1 cellular context compared by ENCODE assay signal in the genomic region with DNA sequence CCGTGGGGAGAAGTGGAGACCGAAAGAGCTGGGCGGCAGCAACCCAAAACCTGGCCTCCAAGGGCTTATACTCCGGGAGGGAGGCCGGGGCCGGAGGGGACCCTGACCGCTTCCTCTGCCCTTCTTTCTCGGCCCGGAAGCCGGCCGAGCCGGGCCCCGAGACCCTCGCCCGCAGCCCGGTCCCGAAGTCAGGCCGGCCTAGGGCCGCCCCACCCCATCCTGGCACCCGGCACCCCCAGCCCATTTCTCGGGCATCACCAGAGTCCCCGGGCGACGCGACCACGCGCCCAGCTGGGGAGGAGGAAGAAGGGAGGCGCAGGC.
TF ChIP-seq lines count a peak whose summit lies in the region.

No MANE protein-coding gene starts in this region.

TF ChIP-seq in K562, 482 proteins besides CTCF, POLR2A, EP300 and RAD21 (continued from another document and continues in another):
- TF ChIP-seq, protein P1, sequence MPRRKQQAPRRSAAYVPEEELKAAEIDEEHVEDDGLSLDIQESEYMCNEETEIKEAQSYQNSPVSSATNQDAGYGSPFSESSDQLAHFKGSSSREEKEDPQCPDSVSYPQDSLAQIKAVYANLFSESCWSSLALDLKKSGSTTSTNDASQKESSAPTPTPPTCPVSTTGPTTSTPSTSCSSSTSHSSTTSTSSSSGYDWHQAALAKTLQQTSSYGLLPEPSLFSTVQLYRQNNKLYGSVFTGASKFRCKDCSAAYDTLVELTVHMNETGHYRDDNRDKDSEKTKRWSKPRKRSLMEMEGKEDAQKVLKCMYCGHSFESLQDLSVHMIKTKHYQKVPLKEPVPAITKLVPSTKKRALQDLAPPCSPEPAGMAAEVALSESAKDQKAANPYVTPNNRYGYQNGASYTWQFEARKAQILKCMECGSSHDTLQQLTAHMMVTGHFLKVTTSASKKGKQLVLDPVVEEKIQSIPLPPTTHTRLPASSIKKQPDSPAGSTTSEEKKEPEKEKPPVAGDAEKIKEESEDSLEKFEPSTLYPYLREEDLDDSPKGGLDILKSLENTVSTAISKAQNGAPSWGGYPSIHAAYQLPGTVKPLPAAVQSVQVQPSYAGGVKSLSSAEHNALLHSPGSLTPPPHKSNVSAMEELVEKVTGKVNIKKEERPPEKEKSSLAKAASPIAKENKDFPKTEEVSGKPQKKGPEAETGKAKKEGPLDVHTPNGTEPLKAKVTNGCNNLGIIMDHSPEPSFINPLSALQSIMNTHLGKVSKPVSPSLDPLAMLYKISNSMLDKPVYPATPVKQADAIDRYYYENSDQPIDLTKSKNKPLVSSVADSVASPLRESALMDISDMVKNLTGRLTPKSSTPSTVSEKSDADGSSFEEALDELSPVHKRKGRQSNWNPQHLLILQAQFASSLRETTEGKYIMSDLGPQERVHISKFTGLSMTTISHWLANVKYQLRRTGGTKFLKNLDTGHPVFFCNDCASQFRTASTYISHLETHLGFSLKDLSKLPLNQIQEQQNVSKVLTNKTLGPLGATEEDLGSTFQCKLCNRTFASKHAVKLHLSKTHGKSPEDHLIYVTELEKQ (CRISPR knock-in tag; IDR thresholded peaks at IDR 0.05), result no peak
- no peak for TF ChIP-seq MTA2 (IDR thresholded peaks at IDR 0.05; ENCODE audit: low read depth)
- TF ChIP-seq ZZZ3 (IDR thresholded peaks at IDR 0.05), result no peak
- TF ChIP-seq RBBP5 (IDR thresholded peaks at IDR 0.05; ENCODE audit: borderline replicate concordance, insufficient read depth, low read length, poor library complexity, severe bottlenecking), result peak; percentile 44
- 0 out of 2 replicates have a peak, but pooled peaks have one; percentile 44 for TF ChIP-seq NFRKB (IDR thresholded peaks at IDR 0.05; ENCODE audit: low read depth)
- TF ChIP-seq, protein P2, sequence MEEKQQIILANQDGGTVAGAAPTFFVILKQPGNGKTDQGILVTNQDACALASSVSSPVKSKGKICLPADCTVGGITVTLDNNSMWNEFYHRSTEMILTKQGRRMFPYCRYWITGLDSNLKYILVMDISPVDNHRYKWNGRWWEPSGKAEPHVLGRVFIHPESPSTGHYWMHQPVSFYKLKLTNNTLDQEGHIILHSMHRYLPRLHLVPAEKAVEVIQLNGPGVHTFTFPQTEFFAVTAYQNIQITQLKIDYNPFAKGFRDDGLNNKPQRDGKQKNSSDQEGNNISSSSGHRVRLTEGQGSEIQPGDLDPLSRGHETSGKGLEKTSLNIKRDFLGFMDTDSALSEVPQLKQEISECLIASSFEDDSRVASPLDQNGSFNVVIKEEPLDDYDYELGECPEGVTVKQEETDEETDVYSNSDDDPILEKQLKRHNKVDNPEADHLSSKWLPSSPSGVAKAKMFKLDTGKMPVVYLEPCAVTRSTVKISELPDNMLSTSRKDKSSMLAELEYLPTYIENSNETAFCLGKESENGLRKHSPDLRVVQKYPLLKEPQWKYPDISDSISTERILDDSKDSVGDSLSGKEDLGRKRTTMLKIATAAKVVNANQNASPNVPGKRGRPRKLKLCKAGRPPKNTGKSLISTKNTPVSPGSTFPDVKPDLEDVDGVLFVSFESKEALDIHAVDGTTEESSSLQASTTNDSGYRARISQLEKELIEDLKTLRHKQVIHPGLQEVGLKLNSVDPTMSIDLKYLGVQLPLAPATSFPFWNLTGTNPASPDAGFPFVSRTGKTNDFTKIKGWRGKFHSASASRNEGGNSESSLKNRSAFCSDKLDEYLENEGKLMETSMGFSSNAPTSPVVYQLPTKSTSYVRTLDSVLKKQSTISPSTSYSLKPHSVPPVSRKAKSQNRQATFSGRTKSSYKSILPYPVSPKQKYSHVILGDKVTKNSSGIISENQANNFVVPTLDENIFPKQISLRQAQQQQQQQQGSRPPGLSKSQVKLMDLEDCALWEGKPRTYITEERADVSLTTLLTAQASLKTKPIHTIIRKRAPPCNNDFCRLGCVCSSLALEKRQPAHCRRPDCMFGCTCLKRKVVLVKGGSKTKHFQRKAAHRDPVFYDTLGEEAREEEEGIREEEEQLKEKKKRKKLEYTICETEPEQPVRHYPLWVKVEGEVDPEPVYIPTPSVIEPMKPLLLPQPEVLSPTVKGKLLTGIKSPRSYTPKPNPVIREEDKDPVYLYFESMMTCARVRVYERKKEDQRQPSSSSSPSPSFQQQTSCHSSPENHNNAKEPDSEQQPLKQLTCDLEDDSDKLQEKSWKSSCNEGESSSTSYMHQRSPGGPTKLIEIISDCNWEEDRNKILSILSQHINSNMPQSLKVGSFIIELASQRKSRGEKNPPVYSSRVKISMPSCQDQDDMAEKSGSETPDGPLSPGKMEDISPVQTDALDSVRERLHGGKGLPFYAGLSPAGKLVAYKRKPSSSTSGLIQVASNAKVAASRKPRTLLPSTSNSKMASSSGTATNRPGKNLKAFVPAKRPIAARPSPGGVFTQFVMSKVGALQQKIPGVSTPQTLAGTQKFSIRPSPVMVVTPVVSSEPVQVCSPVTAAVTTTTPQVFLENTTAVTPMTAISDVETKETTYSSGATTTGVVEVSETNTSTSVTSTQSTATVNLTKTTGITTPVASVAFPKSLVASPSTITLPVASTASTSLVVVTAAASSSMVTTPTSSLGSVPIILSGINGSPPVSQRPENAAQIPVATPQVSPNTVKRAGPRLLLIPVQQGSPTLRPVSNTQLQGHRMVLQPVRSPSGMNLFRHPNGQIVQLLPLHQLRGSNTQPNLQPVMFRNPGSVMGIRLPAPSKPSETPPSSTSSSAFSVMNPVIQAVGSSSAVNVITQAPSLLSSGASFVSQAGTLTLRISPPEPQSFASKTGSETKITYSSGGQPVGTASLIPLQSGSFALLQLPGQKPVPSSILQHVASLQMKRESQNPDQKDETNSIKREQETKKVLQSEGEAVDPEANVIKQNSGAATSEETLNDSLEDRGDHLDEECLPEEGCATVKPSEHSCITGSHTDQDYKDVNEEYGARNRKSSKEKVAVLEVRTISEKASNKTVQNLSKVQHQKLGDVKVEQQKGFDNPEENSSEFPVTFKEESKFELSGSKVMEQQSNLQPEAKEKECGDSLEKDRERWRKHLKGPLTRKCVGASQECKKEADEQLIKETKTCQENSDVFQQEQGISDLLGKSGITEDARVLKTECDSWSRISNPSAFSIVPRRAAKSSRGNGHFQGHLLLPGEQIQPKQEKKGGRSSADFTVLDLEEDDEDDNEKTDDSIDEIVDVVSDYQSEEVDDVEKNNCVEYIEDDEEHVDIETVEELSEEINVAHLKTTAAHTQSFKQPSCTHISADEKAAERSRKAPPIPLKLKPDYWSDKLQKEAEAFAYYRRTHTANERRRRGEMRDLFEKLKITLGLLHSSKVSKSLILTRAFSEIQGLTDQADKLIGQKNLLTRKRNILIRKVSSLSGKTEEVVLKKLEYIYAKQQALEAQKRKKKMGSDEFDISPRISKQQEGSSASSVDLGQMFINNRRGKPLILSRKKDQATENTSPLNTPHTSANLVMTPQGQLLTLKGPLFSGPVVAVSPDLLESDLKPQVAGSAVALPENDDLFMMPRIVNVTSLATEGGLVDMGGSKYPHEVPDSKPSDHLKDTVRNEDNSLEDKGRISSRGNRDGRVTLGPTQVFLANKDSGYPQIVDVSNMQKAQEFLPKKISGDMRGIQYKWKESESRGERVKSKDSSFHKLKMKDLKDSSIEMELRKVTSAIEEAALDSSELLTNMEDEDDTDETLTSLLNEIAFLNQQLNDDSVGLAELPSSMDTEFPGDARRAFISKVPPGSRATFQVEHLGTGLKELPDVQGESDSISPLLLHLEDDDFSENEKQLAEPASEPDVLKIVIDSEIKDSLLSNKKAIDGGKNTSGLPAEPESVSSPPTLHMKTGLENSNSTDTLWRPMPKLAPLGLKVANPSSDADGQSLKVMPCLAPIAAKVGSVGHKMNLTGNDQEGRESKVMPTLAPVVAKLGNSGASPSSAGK (IDR thresholded peaks at IDR 0.05), result peak; percentile 51; the same call in 1 of the 2 replicates
- TF ChIP-seq HMG20B (CRISPR knock-in tag; IDR thresholded peaks at IDR 0.05), result 0 out of 2 replicates have a peak, but pooled peaks have one; percentile 26
- peak; percentile 57; the same call in 1 of the 2 replicates for TF ChIP-seq ZBTB7A (IDR thresholded peaks at IDR 0.05; ENCODE audit: borderline replicate concordance, control insufficient read depth, low read depth, low read length)
- peak; percentile 25 for TF ChIP-seq KDM5B (IDR thresholded peaks at IDR 0.05; ENCODE audit: insufficient replicate concordance, low read depth, low read length)
- TF ChIP-seq, protein P3, sequence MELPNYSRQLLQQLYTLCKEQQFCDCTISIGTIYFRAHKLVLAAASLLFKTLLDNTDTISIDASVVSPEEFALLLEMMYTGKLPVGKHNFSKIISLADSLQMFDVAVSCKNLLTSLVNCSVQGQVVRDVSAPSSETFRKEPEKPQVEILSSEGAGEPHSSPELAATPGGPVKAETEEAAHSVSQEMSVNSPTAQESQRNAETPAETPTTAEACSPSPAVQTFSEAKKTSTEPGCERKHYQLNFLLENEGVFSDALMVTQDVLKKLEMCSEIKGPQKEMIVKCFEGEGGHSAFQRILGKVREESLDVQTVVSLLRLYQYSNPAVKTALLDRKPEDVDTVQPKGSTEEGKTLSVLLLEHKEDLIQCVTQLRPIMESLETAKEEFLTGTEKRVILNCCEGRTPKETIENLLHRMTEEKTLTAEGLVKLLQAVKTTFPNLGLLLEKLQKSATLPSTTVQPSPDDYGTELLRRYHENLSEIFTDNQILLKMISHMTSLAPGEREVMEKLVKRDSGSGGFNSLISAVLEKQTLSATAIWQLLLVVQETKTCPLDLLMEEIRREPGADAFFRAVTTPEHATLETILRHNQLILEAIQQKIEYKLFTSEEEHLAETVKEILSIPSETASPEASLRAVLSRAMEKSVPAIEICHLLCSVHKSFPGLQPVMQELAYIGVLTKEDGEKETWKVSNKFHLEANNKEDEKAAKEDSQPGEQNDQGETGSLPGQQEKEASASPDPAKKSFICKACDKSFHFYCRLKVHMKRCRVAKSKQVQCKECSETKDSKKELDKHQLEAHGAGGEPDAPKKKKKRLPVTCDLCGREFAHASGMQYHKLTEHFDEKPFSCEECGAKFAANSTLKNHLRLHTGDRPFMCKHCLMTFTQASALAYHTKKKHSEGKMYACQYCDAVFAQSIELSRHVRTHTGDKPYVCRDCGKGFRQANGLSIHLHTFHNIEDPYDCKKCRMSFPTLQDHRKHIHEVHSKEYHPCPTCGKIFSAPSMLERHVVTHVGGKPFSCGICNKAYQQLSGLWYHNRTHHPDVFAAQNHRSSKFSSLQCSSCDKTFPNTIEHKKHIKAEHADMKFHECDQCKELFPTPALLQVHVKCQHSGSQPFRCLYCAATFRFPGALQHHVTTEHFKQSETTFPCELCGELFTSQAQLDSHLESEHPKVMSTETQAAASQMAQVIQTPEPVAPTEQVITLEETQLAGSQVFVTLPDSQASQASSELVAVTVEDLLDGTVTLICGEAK (IDR thresholded peaks at IDR 0.05), result peak; percentile 62; the same call in 1 of the 2 replicates
- TF ChIP-seq, protein P3 (CRISPR knock-in tag; IDR thresholded peaks at IDR 0.05), result no peak
- no peak for TF ChIP-seq YBX1 (IDR thresholded peaks at IDR 0.05)
- TF ChIP-seq SAP30 (IDR thresholded peaks at IDR 0.05; ENCODE audit: borderline replicate concordance, insufficient read depth, low read depth, low read length, poor library complexity, severe bottlenecking), result peak; percentile 13
- TF ChIP-seq, protein P4, sequence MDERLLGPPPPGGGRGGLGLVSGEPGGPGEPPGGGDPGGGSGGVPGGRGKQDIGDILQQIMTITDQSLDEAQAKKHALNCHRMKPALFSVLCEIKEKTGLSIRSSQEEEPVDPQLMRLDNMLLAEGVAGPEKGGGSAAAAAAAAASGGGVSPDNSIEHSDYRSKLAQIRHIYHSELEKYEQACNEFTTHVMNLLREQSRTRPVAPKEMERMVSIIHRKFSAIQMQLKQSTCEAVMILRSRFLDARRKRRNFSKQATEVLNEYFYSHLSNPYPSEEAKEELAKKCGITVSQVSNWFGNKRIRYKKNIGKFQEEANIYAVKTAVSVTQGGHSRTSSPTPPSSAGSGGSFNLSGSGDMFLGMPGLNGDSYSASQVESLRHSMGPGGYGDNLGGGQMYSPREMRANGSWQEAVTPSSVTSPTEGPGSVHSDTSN (CRISPR knock-in tag; IDR thresholded peaks at IDR 0.05; ENCODE audit: low read depth), result no peak
- TF ChIP-seq, protein P4 (tag; conservative IDR thresholded peaks at IDR 0.05; ENCODE audit: low read depth), result no peak
- peak; percentile 32 for TF ChIP-seq GABPA (tag; conservative IDR thresholded peaks at IDR 0.05; ENCODE audit: low read depth)
- TF ChIP-seq, protein P5, sequence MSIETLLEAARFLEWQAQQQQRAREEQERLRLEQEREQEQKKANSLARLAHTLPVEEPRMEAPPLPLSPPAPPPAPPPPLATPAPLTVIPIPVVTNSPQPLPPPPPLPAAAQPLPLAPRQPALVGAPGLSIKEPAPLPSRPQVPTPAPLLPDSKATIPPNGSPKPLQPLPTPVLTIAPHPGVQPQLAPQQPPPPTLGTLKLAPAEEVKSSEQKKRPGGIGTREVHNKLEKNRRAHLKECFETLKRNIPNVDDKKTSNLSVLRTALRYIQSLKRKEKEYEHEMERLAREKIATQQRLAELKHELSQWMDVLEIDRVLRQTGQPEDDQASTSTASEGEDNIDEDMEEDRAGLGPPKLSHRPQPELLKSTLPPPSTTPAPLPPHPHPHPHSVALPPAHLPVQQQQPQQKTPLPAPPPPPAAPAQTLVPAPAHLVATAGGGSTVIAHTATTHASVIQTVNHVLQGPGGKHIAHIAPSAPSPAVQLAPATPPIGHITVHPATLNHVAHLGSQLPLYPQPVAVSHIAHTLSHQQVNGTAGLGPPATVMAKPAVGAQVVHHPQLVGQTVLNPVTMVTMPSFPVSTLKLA (conservative IDR thresholded peaks at IDR 0.05), result peak in 1 of 2 experiments; percentile 23; a peak in 1 of 4 replicates
